18 cellular contexts compared by ENCODE assay signal in genomic region chr10:24254180-24254579, GRCh38. TPM values are rescaled to one million over a fixed set of nuclear protein-coding genes. Genes with fewer than 3 reads are reported as not detected.
A peak's percentile ranks its signal among the peaks of the same experiment; 100 is the strongest.
DNase-seq lines count a peak whose midpoint lies in the region; ATAC-seq, FAIRE-seq and TF ChIP-seq lines count a peak whose summit lies in the region.
"Had no signal": no experiment of that assay in that cellular context is flagged by ENCODE, and none has a peak within 500 bp of the region (broad histone marks: within the 10 kb centered on the region; RNA-seq: fewer than 3 reads in every experiment).

No MANE protein-coding gene starts in this region.

- H3K4me3 Mint-ChIP-seq in activated T-helper 17 cell treated with anti-CD3 and anti-CD28 coated beads, Interleukin-2, amount 50 U/mL, for 72 hours: no peak overlapping the region
- H3K4me3 Mint-ChIP-seq: activated CD8-positive, alpha-beta T cell treated with anti-CD3 and anti-CD28 coated beads, Interleukin-2, amount 10 ng/mL, durations not matched to agents 7 days and 5 days; activated T-helper 1 cell treated with anti-CD3 and anti-CD28 coated beads, Interleukin-12 subunit alpha, Interleukin-12 subunit beta, Interleukin-2, Interleukin-4 antibody, amounts not matched to agents 30 ng/mL and 10 ng/mL and 1 ng/mL, durations not matched to agents 14 hours and 24 hours and 36 hours; natural killer cell treated with Interleukin-12 subunit alpha and Interleukin-12 subunit beta and Interleukin-15 and Interleukin-18, amount 100 ng/mL, for 72 hours had no signal

- no peak overlapping the region for H3K9ac ChIP-seq in keratinocyte (ENCODE audit: control insufficient read depth, extremely low read depth, insufficient read depth, low read length)
- H3K9ac ChIP-seq: BLaER1 treated with 17β-estradiol and CSF1 and Interleukin-3, amounts not matched to agents 10 nM and 100 nM had no signal

- no peak overlapping the region for H3K4me3 ChIP-seq in bronchial epithelial cell (ENCODE audit: low read depth, low read length)
- no peak overlapping the region for H3K4me3 ChIP-seq in keratinocyte (ENCODE audit: control insufficient read depth in 2 of 3, extremely low read depth in 1 of 3, insufficient read depth in 2 of 3, low read depth in 1 of 3, low read length in 3 of 3)
- no peak overlapping the region for H3K4me3 ChIP-seq in thymus (ENCODE audit: low read length)
- no peak overlapping the region for H3K4me3 ChIP-seq in tibial artery
- H3K4me3 ChIP-seq: adrenal gland; BLaER1 treated with 17β-estradiol and CSF1 and Interleukin-3, amounts not matched to agents 10 nM and 100 nM; colonic mucosa; lung had no signal

- no peak for ATAC-seq in activated T-helper 17 cell treated with anti-CD3 and anti-CD28 coated beads, Interleukin-2, amount 50 U/mL, for 72 hours (replicated peaks)
- ATAC-seq: activated CD8-positive, alpha-beta T cell treated with anti-CD3 and anti-CD28 coated beads, Interleukin-2, amount 10 ng/mL, durations not matched to agents 7 days and 5 days; natural killer cell treated with Interleukin-12 subunit alpha and Interleukin-12 subunit beta and Interleukin-15 and Interleukin-18, amount 100 ng/mL, for 72 hours had no signal

- H3K9me3 Mint-ChIP-seq in activated T-helper 17 cell treated with anti-CD3 and anti-CD28 coated beads, Interleukin-2, amount 50 U/mL, for 72 hours: no peaks in the 10 kb centered on the region
- H3K9me3 Mint-ChIP-seq: activated T-helper 1 cell treated with anti-CD3 and anti-CD28 coated beads, Interleukin-12 subunit alpha, Interleukin-12 subunit beta, Interleukin-2, Interleukin-4 antibody, amounts not matched to agents 30 ng/mL and 10 ng/mL and 1 ng/mL, durations not matched to agents 14 hours and 24 hours and 36 hours; natural killer cell treated with Interleukin-12 subunit alpha and Interleukin-12 subunit beta and Interleukin-15 and Interleukin-18, amount 100 ng/mL, for 72 hours had no signal

- intact Hi-C loops in tibial artery (cut with DNase I; ENCODE audit: low total_unique reads): no loop called here

- peaks cover 7% of the 10 kb centered on the region for H3K27me3 Mint-ChIP-seq in activated T-helper 17 cell treated with anti-CD3 and anti-CD28 coated beads, Interleukin-2, amount 50 U/mL, for 72 hours
- H3K27me3 Mint-ChIP-seq: natural killer cell treated with Interleukin-12 subunit alpha and Interleukin-12 subunit beta and Interleukin-15 and Interleukin-18, amount 100 ng/mL, for 72 hours had no signal

- FAIRE-seq in bronchial epithelial cell (lab: Jason Lieb, UNC): no peak
- FAIRE-seq in keratinocyte (lab: Jason Lieb, UNC): peak; percentile 93

- H3K36me3 ChIP-seq in bronchial epithelial cell (ENCODE audit: control insufficient read depth, insufficient read depth, low read length) (no peaks in the 10 kb centered on the region), keratinocyte (ENCODE audit: control insufficient read depth in 2 of 2, extremely low read depth in 1 of 2, insufficient read depth in 2 of 2, low read length in 2 of 2) (peaks cover 0 to 3% of the 10 kb centered on the region in 2 experiments), thymus (ENCODE audit: control insufficient read depth, insufficient read depth) (no peaks in the 10 kb centered on the region), tibial artery (no peaks in the 10 kb centered on the region)
- H3K36me3 ChIP-seq: adrenal gland; BLaER1 treated with 17β-estradiol and CSF1 and Interleukin-3, amounts not matched to agents 10 nM and 100 nM; colonic mucosa had no signal

- H3K9me1 ChIP-seq in keratinocyte (ENCODE audit: control insufficient read depth, extremely low read depth, insufficient read depth, low read length): no peaks in the 10 kb centered on the region

- no peak overlapping the region for H3K27ac Mint-ChIP-seq in activated T-helper 17 cell treated with anti-CD3 and anti-CD28 coated beads, Interleukin-2, amount 50 U/mL, for 72 hours
- H3K27ac Mint-ChIP-seq: activated CD8-positive, alpha-beta T cell treated with anti-CD3 and anti-CD28 coated beads, Interleukin-2, amount 10 ng/mL, durations not matched to agents 7 days and 5 days; activated T-helper 1 cell treated with anti-CD3 and anti-CD28 coated beads, Interleukin-12 subunit alpha, Interleukin-12 subunit beta, Interleukin-2, Interleukin-4 antibody, amounts not matched to agents 30 ng/mL and 10 ng/mL and 1 ng/mL, durations not matched to agents 14 hours and 24 hours and 36 hours; natural killer cell treated with Interleukin-12 subunit alpha and Interleukin-12 subunit beta and Interleukin-15 and Interleukin-18, amount 100 ng/mL, for 72 hours had no signal

- peaks cover 23% of the 10 kb centered on the region for H3K79me2 ChIP-seq in keratinocyte (ENCODE audit: control insufficient read depth, insufficient read depth, low read length)

- TF ChIP-seq CTCF in bronchial epithelial cell (IDR thresholded peaks at IDR 0.05; ENCODE audit: insufficient read depth, low read length, severe bottlenecking) (no peak), keratinocyte (optimal IDR thresholded peaks at IDR 0.05 in 1 of 3, IDR thresholded peaks at IDR 0.05 in 1 of 3, conservative IDR thresholded peaks at IDR 0.05 in 1 of 3; ENCODE audit: extremely low read depth in 1 of 3, insufficient read depth in 2 of 3, low read length in 3 of 3) (no peak), tibial artery (IDR thresholded peaks at IDR 0.05) (no peak)

- dilution Hi-C loops in keratinocyte (cut with MboI; ENCODE audit: extremely low pct_ligation_motif_present, low sequenced_read_pairs): no loop called here

- H3K4me1 ChIP-seq in keratinocyte (ENCODE audit: control insufficient read depth, extremely low read depth, insufficient read depth, low read length) (peaks cover 52% of the 10 kb centered on the region), thymus (ENCODE audit: control insufficient read depth, insufficient read depth, low read length) (no peaks in the 10 kb centered on the region), tibial artery (peaks cover 0 to 16% (median 0%) of the 10 kb centered on the region in 4 donors)
- H3K4me1 ChIP-seq: BLaER1 treated with 17β-estradiol and CSF1 and Interleukin-3, amounts not matched to agents 10 nM and 100 nM; colonic mucosa had no signal

- no peaks in the 10 kb centered on the region for H3K27me3 ChIP-seq in bronchial epithelial cell (ENCODE audit: control insufficient read depth, insufficient read depth, low read length)
- no peaks in the 10 kb centered on the region for H3K27me3 ChIP-seq in keratinocyte (ENCODE audit: control insufficient read depth, extremely low read depth, insufficient read depth, low read length)
- H3K27me3 ChIP-seq in thymus (ENCODE audit: control insufficient read depth, insufficient read depth): no peaks in the 10 kb centered on the region
- H3K27me3 ChIP-seq in tibial artery: no peaks in the 10 kb centered on the region
- H3K27me3 ChIP-seq: adrenal gland; BLaER1 treated with 17β-estradiol and CSF1 and Interleukin-3, amounts not matched to agents 10 nM and 100 nM; colonic mucosa had no signal

- no peaks in the 10 kb centered on the region for H3K9me3 ChIP-seq in keratinocyte (ENCODE audit: control insufficient read depth, low read depth, low read length)
- no peaks in the 10 kb centered on the region for H3K9me3 ChIP-seq in thymus (ENCODE audit: control insufficient read depth)
- H3K9me3 ChIP-seq in tibial artery: no peaks in the 10 kb centered on the region
- H3K9me3 ChIP-seq: adrenal gland; BLaER1 treated with 17β-estradiol and CSF1 and Interleukin-3, amounts not matched to agents 10 nM and 100 nM; colonic mucosa had no signal

- H4K20me1 ChIP-seq in keratinocyte (ENCODE audit: control insufficient read depth, extremely low read depth, insufficient read depth, low read length): no peaks in the 10 kb centered on the region
- H4K20me1 ChIP-seq: BLaER1 treated with 17β-estradiol and CSF1 and Interleukin-3, amounts not matched to agents 10 nM and 100 nM had no signal

- WGBS in thymus: 92% methylated on average over 3 of the region's 3 CpGs

- no peaks in the 10 kb centered on the region for H3K4me1 Mint-ChIP-seq in activated T-helper 17 cell treated with anti-CD3 and anti-CD28 coated beads, Interleukin-2, amount 50 U/mL, for 72 hours

- H3K36me3 Mint-ChIP-seq in activated T-helper 17 cell treated with anti-CD3 and anti-CD28 coated beads, Interleukin-2, amount 50 U/mL, for 72 hours (ENCODE audit: low read depth): no peaks in the 10 kb centered on the region
- H3K36me3 Mint-ChIP-seq: natural killer cell treated with Interleukin-12 subunit alpha and Interleukin-12 subunit beta and Interleukin-15 and Interleukin-18, amount 100 ng/mL, for 72 hours had no signal

- DNase-seq in NCI-H226 (peak; percentile 53), bronchial epithelial cell (ENCODE audit: low read depth) (peak; percentile 84), keratinocyte (ENCODE audit: low read depth, low spot score) (no peak), tibial artery (no peak), SIG-M5 (lab: John Stamatoyannopoulos, UW) (no peak)
- no peak for DNase-seq in stimulated activated CD4-positive, alpha-beta T cell treated with anti-CD3 and anti-CD28 coated beads, Interleukin-2, amount 100 ng/mL, for 48 hours
- DNase-seq: activated CD8-positive, alpha-beta T cell treated with anti-CD3 and anti-CD28 coated beads, Interleukin-2, amount 10 ng/mL, durations not matched to agents 7 days and 5 days; colonic mucosa; DMS153; NCI-H187 treated with DMSO at 0.1 percent for 48 hours; NCI-H524 had no signal

- H3K4me2 ChIP-seq in keratinocyte (ENCODE audit: control insufficient read depth, extremely low read depth, insufficient read depth, low read depth, low read length): peak overlapping the region; percentile 33
- H3K4me2 ChIP-seq: BLaER1 treated with 17β-estradiol and CSF1 and Interleukin-3, amounts not matched to agents 10 nM and 100 nM had no signal

- H3K27ac ChIP-seq in keratinocyte (ENCODE audit: control insufficient read depth, insufficient read depth, low read length) (peak overlapping the region; percentile 99), thymus (ENCODE audit: low read depth) (peak overlapping the region; percentile 33), tibial artery (no peak overlapping the region)
- H3K27ac ChIP-seq: BLaER1 treated with 17β-estradiol and CSF1 and Interleukin-3, amounts not matched to agents 10 nM and 100 nM; colonic mucosa had no signal

- H2AFZ ChIP-seq in keratinocyte (ENCODE audit: control insufficient read depth, low read length): peak overlapping the region; percentile 0

RNA-seq across cellular contexts. Expression of gene KIAA1217, which starts 45.2 kb away (rescaled TPM):
- total RNA-seq in bronchial epithelial cell: 3.4 and 4.9 TPM in 2 replicates
- 8.0 to 12.6 TPM (median 10.4 TPM) in 3 replicates for polyA plus RNA-seq in keratinocyte
- polyA plus RNA-seq in keratinocyte (2011; ENCODE audit: low read depth): 23.1 TPM
- polyA plus RNA-seq in keratinocyte (2011; cell fraction: cytosol; rRNA removed): 7.7 and 9.0 TPM in 2 replicates
- polyA plus RNA-seq in keratinocyte (2011; cell fraction: nucleus; rRNA removed): 50.6 and 52.0 TPM in 2 replicates
- 11.9 and 14.5 TPM in 2 replicates for polyA plus RNA-seq in keratinocyte (2012; ENCODE audit: low replicate concordance)
- polyA minus RNA-seq in keratinocyte: 18.5 to 31.6 TPM (median 27.2 TPM) in 3 replicates
- 9.4 TPM for polyA minus RNA-seq in keratinocyte (2011; cell fraction: cytosol; rRNA and poly(A)+ RNA removed)
- 25.2 and 61.7 TPM in 2 replicates for polyA minus RNA-seq in keratinocyte (2011; cell fraction: nucleus; rRNA and poly(A)+ RNA removed)
- polyA plus RNA-seq in thymus: 30.5 TPM
- 1 to 10 TPM; 2.1 to 2.6 TPM for total RNA-seq in activated T-helper 17 cell treated with anti-CD3 and anti-CD28 coated beads, Interleukin-2, amount 50 U/mL, for 72 hours
- total RNA-seq: activated CD8-positive, alpha-beta T cell treated with anti-CD3 and anti-CD28 coated beads, Interleukin-2, amount 10 ng/mL, durations not matched to agents 7 days and 5 days had no signal

Comparison
In these comparisons a context has a peak if more than half of its experiments do, and no peak if none do; other contexts are left out.
1. DNase-seq: peak in NCI-H226 (single experiment) and bronchial epithelial cell (single experiment); none in keratinocyte (single experiment), stimulated activated CD4-positive, alpha-beta T cell treated with anti-CD3 and anti-CD28 coated beads, Interleukin-2, amount 100 ng/mL, for 48 hours (0 of 2), tibial artery (0 of 2) and SIG-M5 (single experiment).
2. H3K27ac ChIP-seq: peak in keratinocyte (single experiment) and thymus (single experiment); none in tibial artery (0 of 2).